ENCODE assay signal across 11 cellular contexts in genomic region chr2:8277921-8278571, GRCh38.
DNase-seq lines count a peak whose midpoint lies in the region; ATAC-seq and TF ChIP-seq lines count a peak whose summit lies in the region.
"Had no signal": no experiment of that assay in that cellular context is flagged by ENCODE, and none has a peak within 500 bp of the region (broad histone marks: within the 10 kb centered on the region; RNA-seq: fewer than 3 reads in every experiment).

No MANE protein-coding gene starts in this region.

- H3K4me3 Mint-ChIP-seq in T-cell (peak overlapping the region in 1 of 3 donors; percentile 22), nephron (peak overlapping the region in 2 of 3 experiments; percentile 26 to 69)
- H3K4me3 Mint-ChIP-seq in activated CD8-positive, alpha-beta T cell treated with anti-CD3 and anti-CD28 coated beads for 36 hours = no peak overlapping the region

- 0 out of 2 replicates have a peak, but pooled peaks cover 6% of the 10 kb centered on the region for H3K27me3 ChIP-seq in GM23248 (replicated peaks; ENCODE audit: insufficient read depth)
- H3K27me3 ChIP-seq: BLaER1 treated with 17β-estradiol and CSF1 and Interleukin-3, amounts not matched to agents 10 nM and 100 nM; left lung; right lobe of liver had no signal

- no peaks in the 10 kb centered on the region for H3K79me2 ChIP-seq in GM23248 (ENCODE audit: insufficient read depth)

- H4K20me1 ChIP-seq in GM23248 (ENCODE audit: insufficient read depth) = no peaks in the 10 kb centered on the region
- H4K20me1 ChIP-seq: BLaER1 treated with 17β-estradiol and CSF1 and Interleukin-3, amounts not matched to agents 10 nM and 100 nM had no signal

- no peaks in the 10 kb centered on the region for H3K9me2 ChIP-seq in GM23248 (ENCODE audit: insufficient read depth)

- H3K9me3 ChIP-seq in GM23248 (ENCODE audit: low read depth) = no peaks in the 10 kb centered on the region
- H3K9me3 ChIP-seq: left lung, right lobe of liver had no signal

- no peaks in the 10 kb centered on the region for H3F3A ChIP-seq in GM23248 (ENCODE audit: insufficient read depth)

- H3K4me1 Mint-ChIP-seq in T-cell (peaks cover 6 to 37% (median 19%) of the 10 kb centered on the region in 3 donors), nephron (peaks cover 15% of the 10 kb centered on the region)
- no peaks in the 10 kb centered on the region for H3K4me1 Mint-ChIP-seq in activated CD8-positive, alpha-beta T cell treated with anti-CD3 and anti-CD28 coated beads for 36 hours (ENCODE audit: low read depth)

- ATAC-seq in GM18502 (IDR thresholded peaks at IDR 0.05; ENCODE audit: poor library complexity, unreplicated experiment) (peak; percentile 80), T-cell (replicated peaks in 1 of 4) (no peak), left colon (no peak)
- no peak for ATAC-seq in activated CD8-positive, alpha-beta T cell treated with anti-CD3 and anti-CD28 coated beads for 36 hours
- ATAC-seq: left lung had no signal

- H2AFZ ChIP-seq in GM23248 = peak overlapping the region; percentile 30; the same call in 1 of the 2 replicates

- H3K27me3 Mint-ChIP-seq in T-cell (peaks cover 0 to 3% of the 10 kb centered on the region in 2 donors), nephron (ENCODE audit: low read depth) (peaks cover 6% of the 10 kb centered on the region)
- H3K27me3 Mint-ChIP-seq in activated CD8-positive, alpha-beta T cell treated with anti-CD3 and anti-CD28 coated beads for 36 hours = peaks cover 1% of the 10 kb centered on the region

- no peak overlapping the region for H3K4me2 ChIP-seq in GM23248 (ENCODE audit: unreplicated experiment)
- H3K4me2 ChIP-seq: BLaER1 treated with 17β-estradiol and CSF1 and Interleukin-3, amounts not matched to agents 10 nM and 100 nM had no signal

- H3K4me3 ChIP-seq in GM23248 = no peak overlapping the region; the same call in 1 of the 2 replicates
- H3K4me3 ChIP-seq: BLaER1 treated with 17β-estradiol and CSF1 and Interleukin-3, amounts not matched to agents 10 nM and 100 nM; left lung; right lobe of liver had no signal

- H3K9me3 Mint-ChIP-seq in T-cell (no peaks in the 10 kb centered on the region), nephron (peaks cover 5% of the 10 kb centered on the region)
- H3K9me3 Mint-ChIP-seq in activated CD8-positive, alpha-beta T cell treated with anti-CD3 and anti-CD28 coated beads for 36 hours = peaks cover 5% of the 10 kb centered on the region

- H3K27ac ChIP-seq in GM23248 = no peak overlapping the region
- H3K27ac ChIP-seq: BLaER1 treated with 17β-estradiol and CSF1 and Interleukin-3, amounts not matched to agents 10 nM and 100 nM; left lung; right lobe of liver had no signal

- DNase-seq in GM23248 (no peak), T-cell (no peak), OCI-M1 (lab: John Stamatoyannopoulos, UW) (no peak), left colon (no peak)
- DNase-seq in activated CD8-positive, alpha-beta T cell treated with anti-CD3 and anti-CD28 coated beads for 36 hours = no peak
- no peak for DNase-seq in stimulated activated CD4-positive, alpha-beta T cell treated with anti-CD3 and anti-CD28 coated beads, Interleukin-12 subunit alpha, Interleukin-12 subunit beta, amount 100 ng/mL, for 4 hours
- DNase-seq: left lung, right lobe of liver had no signal

- peak overlapping the region; percentile 23 to 65 for H3K27ac Mint-ChIP-seq in T-cell
- peak overlapping the region in 2 of 3 experiments; percentile 92 to 98 for H3K27ac Mint-ChIP-seq in nephron
- H3K27ac Mint-ChIP-seq in activated CD8-positive, alpha-beta T cell treated with anti-CD3 and anti-CD28 coated beads for 36 hours = no peak overlapping the region

- H3K4me1 ChIP-seq in GM23248 (ENCODE audit: insufficient read depth) = no peaks in the 10 kb centered on the region
- H3K4me1 ChIP-seq: left lung had no signal

- WGBS in GM23248 (ENCODE audit: low coverage in 1 of 2, low lambda C conversion rate in 2 of 2, missing lambda C conversion rate in 2 of 2), 2 experiments = 36 to 37% methylated on average over 10 of the region's 10 CpGs

- no peaks in the 10 kb centered on the region for H3K36me3 ChIP-seq in GM23248 (ENCODE audit: low read depth)
- H3K36me3 ChIP-seq: BLaER1 treated with 17β-estradiol and CSF1 and Interleukin-3, amounts not matched to agents 10 nM and 100 nM; left lung; right lobe of liver had no signal

- no peaks in the 10 kb centered on the region for H3K36me3 Mint-ChIP-seq in T-cell
- no peaks in the 10 kb centered on the region for H3K36me3 Mint-ChIP-seq in nephron (ENCODE audit: low read depth)
- H3K36me3 Mint-ChIP-seq in activated CD8-positive, alpha-beta T cell treated with anti-CD3 and anti-CD28 coated beads for 36 hours (ENCODE audit: low read depth) = no peaks in the 10 kb centered on the region

- POLR2A ChIA-PET in T-cell (lab: Charles Lee) = no interaction called here
- POLR2A ChIA-PET in activated CD8-positive, alpha-beta T cell treated with anti-CD3 and anti-CD28 coated beads for 36 hours (lab: Charles Lee) = interaction anchor here (1.0 to 1.6 kb wide), 2 partner anchors 10 to 851 kb away, joined by 3 to 4 read pairs; no protein-coding TSS in a partner anchor

- H3K9ac ChIP-seq in GM23248 = no peak overlapping the region
- H3K9ac ChIP-seq: BLaER1 treated with 17β-estradiol and CSF1 and Interleukin-3, amounts not matched to agents 10 nM and 100 nM had no signal

- intact Hi-C loops in activated CD8-positive, alpha-beta T cell treated with anti-CD3 and anti-CD28 coated beads for 36 hours (cut with micrococcal nuclease) = no loop called here
- intact Hi-C loops in left colon (cut with DNase I, micrococcal nuclease) = no loop called here

- in situ Hi-C loops in GM23248 (cut with MboI) = no loop called here

- CTCF ChIA-PET in T-cell (lab: Charles Lee) = interaction anchor here in 1 of 2 donors (1.0 kb wide), 1 partner anchor 16 kb away, joined by 4 read pairs; no protein-coding TSS in a partner anchor
- CTCF ChIA-PET in activated CD8-positive, alpha-beta T cell treated with anti-CD3 and anti-CD28 coated beads for 36 hours (lab: Charles Lee) = interaction anchor here (1.5 kb wide), 1 partner anchor 9 kb away, joined by 4 read pairs; no protein-coding TSS in a partner anchor

- TF ChIP-seq CTCF in nephron (IDR thresholded peaks at IDR 0.05; ENCODE audit: unreplicated experiment in 3 of 3) = no peak
- no peak for TF ChIP-seq CTCF in activated CD8-positive, alpha-beta T cell treated with anti-CD3 and anti-CD28 coated beads for 36 hours (IDR thresholded peaks at IDR 0.05)
